In genomic region chr7:111508387-111508786, GRCh38 we compare ENCODE assay signal across 27 cellular contexts. TPM values are rescaled to one million over a fixed set of nuclear protein-coding genes. Genes with fewer than 3 reads are reported as not detected.
A peak's percentile ranks its signal among the peaks of the same experiment; 100 is the strongest.
DNase-seq lines count a peak whose midpoint lies in the region; ATAC-seq, FAIRE-seq and TF ChIP-seq lines count a peak whose summit lies in the region.
"Had no signal": no experiment of that assay in that cellular context is flagged by ENCODE, and none has a peak within 500 bp of the region (broad histone marks: within the 10 kb centered on the region; RNA-seq: fewer than 3 reads in every experiment).

No MANE protein-coding gene starts in this region.

- H2AFZ ChIP-seq in GM12878 (ENCODE audit: control insufficient read depth, low read depth, low read length), result no peak overlapping the region

- BruUV-seq in GM12878 (replicated peaks; lab: Mats Ljungman, UMichigan), result no TSS peak

- H3K79me2 ChIP-seq in GM12878 (ENCODE audit: control insufficient read depth, insufficient read depth, low read length), result no peaks in the 10 kb centered on the region

- no peaks in the 10 kb centered on the region for H3K36me3 ChIP-seq in GM12878 (ENCODE audit: control insufficient read depth in 2 of 2, insufficient read depth in 2 of 2, low read length in 1 of 2)
- H3K36me3 ChIP-seq: suprapubic skin, WERI-Rb-1 had no signal

- no peak for DNase-seq in GM12878 (ENCODE audit: low read depth, low spot score)
- DNase-seq in foreskin keratinocyte, result no peak
- DNase-seq in activated CD4-positive, alpha-beta memory T cell treated with anti-CD3 and anti-CD28 coated beads for 36 hours, result no peak
- DNase-seq in ACHN, result no peak
- DNase-seq: activated naive CD4-positive, alpha-beta T cell treated with anti-CD3 and anti-CD28 coated beads, Interleukin-2, amount 10 ng/mL, durations not matched to agents 7 days and 5 days; C1 segment of cervical spinal cord; Calu3; HCEC 1CT; islet precursor cell; NCI-H1092; NCI-H2029; NCI-H226; NCI-H748 treated with DMSO at 0.1 percent for 48 hours; T-helper 9 cell; WERI-Rb-1 had no signal

- H3K4me1 ChIP-seq in GM12878 (ENCODE audit: control insufficient read depth, insufficient read depth, low read length), result no peaks in the 10 kb centered on the region
- peaks cover 10% of the 10 kb centered on the region for H3K4me1 ChIP-seq in foreskin keratinocyte
- H3K4me1 ChIP-seq: suprapubic skin had no signal

- no peak for TF ChIP-seq RAD21 in GM12878 (IDR thresholded peaks at IDR 0.05; ENCODE audit: insufficient read depth, low read depth, low read length)

- H3K27me3 Mint-ChIP-seq in activated CD4-positive, alpha-beta memory T cell treated with anti-CD3 and anti-CD28 coated beads for 36 hours, result no peaks in the 10 kb centered on the region
- H3K27me3 Mint-ChIP-seq: activated naive CD4-positive, alpha-beta T cell treated with anti-CD3 and anti-CD28 coated beads, Interleukin-2, amount 10 ng/mL, durations not matched to agents 7 days and 5 days; natural killer cell treated with Interleukin-12 subunit alpha and Interleukin-12 subunit beta and Interleukin-15 and Interleukin-18, amount 100 ng/mL, for 72 hours had no signal

- H3K27ac ChIP-seq in GM12878 (ENCODE audit: control insufficient read depth, insufficient read depth) (no peak overlapping the region), foreskin keratinocyte (no peak overlapping the region)
- H3K27ac ChIP-seq: coronary artery, skin epidermis, suprapubic skin, WERI-Rb-1 had no signal

- intact Hi-C loops in GM12878 (cut with micrococcal nuclease; ENCODE audit: unreplicated experiment), result no loop called here
- intact Hi-C loops in activated CD4-positive, alpha-beta memory T cell treated with anti-CD3 and anti-CD28 coated beads for 36 hours (cut with micrococcal nuclease), result no loop called here

- peaks cover 26% of the 10 kb centered on the region for H3K36me3 Mint-ChIP-seq in activated CD4-positive, alpha-beta memory T cell treated with anti-CD3 and anti-CD28 coated beads for 36 hours
- H3K36me3 Mint-ChIP-seq: activated naive CD4-positive, alpha-beta T cell treated with anti-CD3 and anti-CD28 coated beads, Interleukin-2, amount 10 ng/mL, durations not matched to agents 7 days and 5 days had no signal

- no peak overlapping the region for H3K27ac Mint-ChIP-seq in activated CD4-positive, alpha-beta memory T cell treated with anti-CD3 and anti-CD28 coated beads for 36 hours
- H3K27ac Mint-ChIP-seq: activated naive CD4-positive, alpha-beta T cell treated with anti-CD3 and anti-CD28 coated beads, Interleukin-2, amount 10 ng/mL, durations not matched to agents 7 days and 5 days; activated T-helper 1 cell treated with anti-CD3 and anti-CD28 coated beads, Interleukin-12 subunit alpha, Interleukin-12 subunit beta, Interleukin-2, Interleukin-4 antibody, amounts not matched to agents 30 ng/mL and 10 ng/mL and 1 ng/mL, durations not matched to agents 14 hours and 24 hours and 36 hours; natural killer cell treated with Interleukin-12 subunit alpha and Interleukin-12 subunit beta and Interleukin-15 and Interleukin-18, amount 100 ng/mL, for 72 hours; stimulated activated effector memory CD8-positive, alpha-beta T cell treated with anti-CD3 and anti-CD28 coated beads, Interleukin-12 subunit alpha, Interleukin-12 subunit beta, amount 100 ng/mL, for 72 hours had no signal

- TF ChIP-seq EP300 in GM12878 (IDR thresholded peaks at IDR 0.05; ENCODE audit: borderline replicate concordance in 1 of 2, control insufficient read depth in 1 of 2, low read depth in 2 of 2, low read length in 2 of 2), result no peak

- H4K20me1 ChIP-seq in GM12878 (ENCODE audit: control insufficient read depth, insufficient read depth), result no peaks in the 10 kb centered on the region

- RAD21 ChIA-PET in GM12878 (lab: Charles Lee; ENCODE audit: unreplicated experiment), result interaction anchor here (1.2 to 2.3 kb wide), 4 partner anchors 11 to 53 kb away, joined by 3 to 16 read pairs (median 3); partner anchors contain the start of gene IMMP2L

- no peak overlapping the region for H3K4me3 Mint-ChIP-seq in activated CD4-positive, alpha-beta memory T cell treated with anti-CD3 and anti-CD28 coated beads for 36 hours
- H3K4me3 Mint-ChIP-seq: activated naive CD4-positive, alpha-beta T cell treated with anti-CD3 and anti-CD28 coated beads, Interleukin-2, amount 10 ng/mL, durations not matched to agents 7 days and 5 days; activated T-helper 1 cell treated with anti-CD3 and anti-CD28 coated beads, Interleukin-12 subunit alpha, Interleukin-12 subunit beta, Interleukin-2, Interleukin-4 antibody, amounts not matched to agents 30 ng/mL and 10 ng/mL and 1 ng/mL, durations not matched to agents 14 hours and 24 hours and 36 hours; natural killer cell treated with Interleukin-12 subunit alpha and Interleukin-12 subunit beta and Interleukin-15 and Interleukin-18, amount 100 ng/mL, for 72 hours; stimulated activated effector memory CD8-positive, alpha-beta T cell treated with anti-CD3 and anti-CD28 coated beads, Interleukin-12 subunit alpha, Interleukin-12 subunit beta, amount 100 ng/mL, for 72 hours had no signal

- in situ Hi-C loops in GM12878 (cut with MboI) (no loop called here), ACHN (cut with HindIII; ENCODE audit: low pct_ligation_motif_present, low pct_unique_long_range_greater_than_20kb, low sequenced_read_pairs) (no loop called here)

- FAIRE-seq in GM12878 (lab: Jason Lieb, UNC), result peak; percentile 18
- FAIRE-seq: bronchial epithelial cell, GM12892 had no signal

- H3K4me3 ChIP-seq in GM12878, result no peak overlapping the region
- H3K4me3 ChIP-seq: coronary artery, skin epidermis, suprapubic skin had no signal

- H3K4me1 Mint-ChIP-seq in activated CD4-positive, alpha-beta memory T cell treated with anti-CD3 and anti-CD28 coated beads for 36 hours (ENCODE audit: low read depth), result peaks cover 13% of the 10 kb centered on the region
- H3K4me1 Mint-ChIP-seq: activated naive CD4-positive, alpha-beta T cell treated with anti-CD3 and anti-CD28 coated beads, Interleukin-2, amount 10 ng/mL, durations not matched to agents 7 days and 5 days had no signal

- H3K27me3 ChIP-seq in GM12878 (replicated peaks in 1 of 2; ENCODE audit: control insufficient read depth in 2 of 2, insufficient read depth in 2 of 2, low read length in 1 of 2) (no peaks in the 10 kb centered on the region), foreskin keratinocyte (no peaks in the 10 kb centered on the region)
- H3K27me3 ChIP-seq: suprapubic skin had no signal

- no peak overlapping the region for H3K9ac ChIP-seq in GM12878 (ENCODE audit: control insufficient read depth, insufficient read depth, low read length)

- peak; percentile 66 for ATAC-seq in GM18502 (IDR thresholded peaks at IDR 0.05; ENCODE audit: poor library complexity, unreplicated experiment)
- peak; percentile 70 for ATAC-seq in GM21529 (IDR thresholded peaks at IDR 0.05; ENCODE audit: unreplicated experiment)
- ATAC-seq in HG02973 (IDR thresholded peaks at IDR 0.05; ENCODE audit: unreplicated experiment), result peak; percentile 70
- ATAC-seq in GM12878, result peak; percentile 98
- no peak for ATAC-seq in foreskin keratinocyte
- no peak for ATAC-seq in HG03045 (IDR thresholded peaks at IDR 0.05; ENCODE audit: unreplicated experiment)
- ATAC-seq: natural killer cell treated with Interleukin-12 subunit alpha and Interleukin-12 subunit beta and Interleukin-15 and Interleukin-18, amount 100 ng/mL, for 72 hours; stimulated activated effector memory CD8-positive, alpha-beta T cell treated with anti-CD3 and anti-CD28 coated beads, Interleukin-12 subunit alpha, Interleukin-12 subunit beta, amount 100 ng/mL, for 72 hours had no signal

- no peak overlapping the region for H3K4me2 ChIP-seq in GM12878 (ENCODE audit: control insufficient read depth, insufficient read depth)

- H3K9me3 ChIP-seq in GM12878 (replicated peaks; ENCODE audit: control insufficient read depth, insufficient read depth, low read length), result no peaks in the 10 kb centered on the region
- H3K9me3 ChIP-seq: suprapubic skin had no signal

- no peaks in the 10 kb centered on the region for H3K9me3 Mint-ChIP-seq in activated CD4-positive, alpha-beta memory T cell treated with anti-CD3 and anti-CD28 coated beads for 36 hours
- H3K9me3 Mint-ChIP-seq: activated naive CD4-positive, alpha-beta T cell treated with anti-CD3 and anti-CD28 coated beads, Interleukin-2, amount 10 ng/mL, durations not matched to agents 7 days and 5 days; activated T-helper 1 cell treated with anti-CD3 and anti-CD28 coated beads, Interleukin-12 subunit alpha, Interleukin-12 subunit beta, Interleukin-2, Interleukin-4 antibody, amounts not matched to agents 30 ng/mL and 10 ng/mL and 1 ng/mL, durations not matched to agents 14 hours and 24 hours and 36 hours; natural killer cell treated with Interleukin-12 subunit alpha and Interleukin-12 subunit beta and Interleukin-15 and Interleukin-18, amount 100 ng/mL, for 72 hours; stimulated activated effector memory CD8-positive, alpha-beta T cell treated with anti-CD3 and anti-CD28 coated beads, Interleukin-12 subunit alpha, Interleukin-12 subunit beta, amount 100 ng/mL, for 72 hours had no signal

- SMC1A ChIA-PET in GM12878 (lab: Charles Lee; ENCODE audit: uncharacterized antibody, unreplicated experiment), result interaction anchor here (0.9 to 3.2 kb wide), 11 partner anchors 10 to 414 kb away, joined by 3 to 15 read pairs (median 6); no protein-coding TSS in a partner anchor

- 88% methylated on average over 4 of the region's 4 CpGs for WGBS in GM12878 (ENCODE audit: insufficient coverage, insufficient replicate concordance, low lambda C conversion rate, missing lambda C conversion rate)

- TF ChIP-seq POLR2A in GM12878 (IDR thresholded peaks at IDR 0.05; ENCODE audit: low read depth, low read length), result no peak

- TF ChIP-seq CTCF in GM12878 (IDR thresholded peaks at IDR 0.05 in 2 of 3, conservative IDR thresholded peaks at IDR 0.05 in 1 of 3; ENCODE audit: control insufficient read depth in 2 of 3, extremely low read depth in 1 of 3, insufficient read depth in 1 of 3, low read depth in 3 of 3, low read length in 3 of 3) (no peak), foreskin keratinocyte (conservative IDR thresholded peaks at IDR 0.05) (no peak)

- POLR2A ChIA-PET in GM12878 (lab: Charles Lee), result no interaction called here
- POLR2A ChIA-PET in activated CD4-positive, alpha-beta memory T cell treated with anti-CD3 and anti-CD28 coated beads for 36 hours (lab: Charles Lee), result no interaction called here

- CTCF ChIA-PET in GM12878 (lab: Yijun Ruan, JAX), result interaction anchor here (0.7 to 2.6 kb wide), 7 partner anchors 9 to 988 kb away, joined by 3 to 18 read pairs (median 5); partner anchors contain the start of gene IMMP2L
- CTCF ChIA-PET in activated CD4-positive, alpha-beta memory T cell treated with anti-CD3 and anti-CD28 coated beads for 36 hours (lab: Charles Lee), result no interaction called here

RNA-seq across cellular contexts. Expression of gene IMMP2L, which starts 53.9 kb away (rescaled TPM):
- total RNA-seq in GM12878 (2013; cell fraction: nucleolus; rRNA removed), result 81.6 and 86.6 TPM in 2 replicates
- 13.4 and 22.1 TPM in 2 replicates for total RNA-seq in GM12878 (2014; rRNA removed)
- total RNA-seq in GM12878 (2014; rRNA removed; fragmentation: Illumina TruSeq; extraction: Trizol), result 17.3 and 28.8 TPM in 2 replicates
- total RNA-seq in GM12878 (2021), result 14.3 and 22.3 TPM in 2 replicates
- polyA plus RNA-seq in GM12878 (2011; ENCODE audit: low read depth), result 8.7 TPM
- polyA plus RNA-seq in GM12878 (2011; rRNA removed), result 13.1 and 17.1 TPM in 2 replicates
- 8.1 and 10.0 TPM in 2 replicates for polyA plus RNA-seq in GM12878 (2011; cell fraction: cytosol; rRNA removed)
- polyA plus RNA-seq in GM12878 (2011; cell fraction: nucleus; rRNA removed), result 18.2 and 19.2 TPM in 2 replicates
- polyA plus RNA-seq in GM12878 (2012), result 8.1 and 10.5 TPM in 2 replicates
- 13.8 and 17.8 TPM in 2 replicates for polyA plus RNA-seq in GM12878 (2014; fragmentation: Illumina TruSeq; extraction: Trizol)
- 10 to 100 TPM; 41.8 to 46.3 TPM for polyA plus RNA-seq in GM12878 (2014; fragmentation: Nextera tagmentation; extraction: Ambion mirVana)
- 10.2 and 12.6 TPM in 2 replicates for polyA plus RNA-seq in GM12878 (2014; rRNA removed)
- polyA plus RNA-seq in GM12878 (2016; fragmentation: Nextera tagmentation; extraction: Ambion mirVana), result 10 to 100 TPM; 15.8 to 22.0 TPM
- 19.7 and 23.4 TPM in 2 replicates for polyA minus RNA-seq in GM12878 (2011; rRNA and poly(A)+ RNA removed)
- 3.3 and 3.6 TPM in 2 replicates for polyA minus RNA-seq in GM12878 (2011; cell fraction: cytosol; rRNA and poly(A)+ RNA removed)
- polyA minus RNA-seq in GM12878 (2011; cell fraction: nucleus; rRNA and poly(A)+ RNA removed), result 51.5 and 71.6 TPM in 2 replicates
- total RNA-seq in foreskin keratinocyte, result 9.1 and 11.8 TPM in 2 replicates
- 11.2 and 13.3 TPM in 2 replicates for polyA plus RNA-seq in foreskin keratinocyte
- total RNA-seq in activated CD4-positive, alpha-beta memory T cell treated with anti-CD3 and anti-CD28 coated beads for 36 hours, result 10 to 100 TPM; 14.4 to 20.5 TPM

Comparison
In these comparisons a context has a peak if more than half of its experiments do, and no peak if none do; other contexts are left out.
1. ATAC-seq: peak in GM18502 (single experiment), GM21529 (single experiment), HG02973 (single experiment) and GM12878 (single experiment); none in foreskin keratinocyte (single experiment) and HG03045 (single experiment).